In the genomic region with DNA sequence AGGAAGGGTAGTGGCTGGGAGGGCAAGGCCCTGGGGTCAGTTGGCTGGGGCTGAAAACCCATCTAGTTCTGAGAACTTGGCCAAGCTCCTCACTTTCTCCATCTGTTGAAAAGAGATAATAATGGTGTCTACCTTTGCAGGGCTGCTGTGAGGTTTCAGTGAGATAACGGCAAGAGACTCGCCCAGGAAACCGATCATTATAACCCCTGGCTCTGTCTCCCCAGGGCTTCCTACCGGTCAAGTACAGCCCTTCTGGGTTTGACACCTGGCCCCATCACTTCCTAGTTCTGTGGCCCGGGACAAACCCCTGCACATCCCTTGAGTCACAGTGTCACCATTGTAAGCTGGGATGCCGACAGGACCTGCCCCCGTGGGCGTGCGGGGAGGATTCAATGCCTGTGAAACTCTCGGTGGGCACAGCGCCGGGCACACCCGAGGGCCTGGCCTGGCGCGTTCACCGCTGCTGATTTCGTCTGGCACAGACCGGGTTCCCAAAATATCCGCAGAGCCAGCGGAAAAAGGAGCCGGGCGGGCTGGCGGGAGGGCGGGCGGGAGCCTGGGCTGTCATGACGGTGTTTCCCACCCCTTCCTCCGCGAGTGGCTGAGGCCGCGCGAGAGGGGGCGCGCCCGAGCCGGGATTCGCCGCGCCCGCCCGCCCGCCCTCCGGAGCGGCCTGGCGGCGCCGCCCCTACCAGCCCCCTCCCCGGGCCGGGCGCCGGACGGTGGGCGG, we compare ENCODE assay signal across 8 cellular contexts. TPM values are rescaled to one million over a fixed set of nuclear protein-coding genes. Genes with fewer than 3 reads are reported as not detected.
DNase-seq lines count a peak whose midpoint lies in the region; ATAC-seq, FAIRE-seq and TF ChIP-seq lines count a peak whose summit lies in the region.

No MANE protein-coding gene starts in this region.

- H3K79me2 ChIP-seq in keratinocyte (ENCODE audit: control insufficient read depth, insufficient read depth, low read length) = peaks cover 51% of the 10 kb centered on the region

- H3K36me3 ChIP-seq in keratinocyte (ENCODE audit: control insufficient read depth in 2 of 2, extremely low read depth in 1 of 2, insufficient read depth in 2 of 2, low read length in 2 of 2) = peaks cover 14 to 22% of the 10 kb centered on the region in 2 experiments

- dilution Hi-C loops in keratinocyte (cut with MboI; ENCODE audit: extremely low pct_ligation_motif_present, low sequenced_read_pairs) = no loop called here

- ATAC-seq in HG02588 (IDR thresholded peaks at IDR 0.05; ENCODE audit: unreplicated experiment) = peak; percentile 42
- no peak for ATAC-seq in HG02840 (IDR thresholded peaks at IDR 0.05; ENCODE audit: low FRiP score, unreplicated experiment)

- peaks cover 31% of the 10 kb centered on the region for H3K4me1 ChIP-seq in keratinocyte (ENCODE audit: control insufficient read depth, extremely low read depth, insufficient read depth, low read length)

- no peaks in the 10 kb centered on the region for H3K27me3 ChIP-seq in keratinocyte (ENCODE audit: control insufficient read depth, extremely low read depth, insufficient read depth, low read length)

- TF ChIP-seq CTCF in keratinocyte (optimal IDR thresholded peaks at IDR 0.05 in 1 of 3, IDR thresholded peaks at IDR 0.05 in 1 of 3, conservative IDR thresholded peaks at IDR 0.05 in 1 of 3; ENCODE audit: extremely low read depth in 1 of 3, insufficient read depth in 2 of 3, low read length in 3 of 3) = no peak

- H3K4me3 ChIP-seq in GM08714 (ENCODE audit: low read length) (peak overlapping the region; percentile 55; the same call in 1 of the 2 replicates), keratinocyte (ENCODE audit: control insufficient read depth in 2 of 3, extremely low read depth in 1 of 3, insufficient read depth in 2 of 3, low read depth in 1 of 3, low read length in 3 of 3) (peak overlapping the region; percentile 49 to 73 (median 55))

- peak overlapping the region; percentile 55 for H3K27ac ChIP-seq in keratinocyte (ENCODE audit: control insufficient read depth, insufficient read depth, low read length)

- H4K20me1 ChIP-seq in keratinocyte (ENCODE audit: control insufficient read depth, extremely low read depth, insufficient read depth, low read length) = peaks cover 4% of the 10 kb centered on the region

- DNase-seq in NCI-H2171 (lab: John Stamatoyannopoulos, UW) (peak; percentile 58), keratinocyte (ENCODE audit: low read depth, low spot score) (no peak)
- DNase-seq in activated CD4-positive, CD25-positive, alpha-beta regulatory T cell treated with anti-CD3 and anti-CD28 coated beads, Interleukin-2, amount 50 U/mL, for 16 hours (ENCODE audit: low read depth, low spot score) = peak; percentile 50
- DNase-seq in central memory CD4-positive, alpha-beta T cell = peak; percentile 77
- peak; percentile 54 to 75 (median 62) for DNase-seq in stimulated activated CD4-positive, alpha-beta T cell treated with anti-CD3 and anti-CD28 coated beads, Interleukin-12 subunit alpha, Interleukin-12 subunit beta, amount 100 ng/mL, for 48 hours (ENCODE audit: low read depth in 2 of 3, low spot score in 1 of 3)

- H3K9me3 ChIP-seq in keratinocyte (ENCODE audit: control insufficient read depth, low read depth, low read length) = no peaks in the 10 kb centered on the region

- H3K9me1 ChIP-seq in keratinocyte (ENCODE audit: control insufficient read depth, extremely low read depth, insufficient read depth, low read length) = no peaks in the 10 kb centered on the region

- peak overlapping the region; percentile 81 for H3K4me2 ChIP-seq in keratinocyte (ENCODE audit: control insufficient read depth, extremely low read depth, insufficient read depth, low read depth, low read length)

- FAIRE-seq in keratinocyte (lab: Jason Lieb, UNC) = no peak

- peak overlapping the region; percentile 71 for H3K9ac ChIP-seq in keratinocyte (ENCODE audit: control insufficient read depth, extremely low read depth, insufficient read depth, low read length)

- H2AFZ ChIP-seq in keratinocyte (ENCODE audit: control insufficient read depth, low read length) = peak overlapping the region; percentile 90

RNA-seq across cellular contexts. Expression of gene KMT5A, which starts 4.5 kb away (rescaled TPM):
- polyA plus RNA-seq in keratinocyte = 19.4 to 39.2 TPM (median 28.6 TPM) in 3 replicates
- polyA plus RNA-seq in keratinocyte (2011; ENCODE audit: low read depth) = 38.0 TPM
- polyA plus RNA-seq in keratinocyte (2011; cell fraction: cytosol; rRNA removed) = 32.0 and 35.0 TPM in 2 replicates
- 32.9 and 35.2 TPM in 2 replicates for polyA plus RNA-seq in keratinocyte (2011; cell fraction: nucleus; rRNA removed)
- 28.7 and 34.0 TPM in 2 replicates for polyA plus RNA-seq in keratinocyte (2012; ENCODE audit: low replicate concordance)
- polyA minus RNA-seq in keratinocyte = 11.3 to 18.4 TPM (median 18.2 TPM) in 3 replicates
- polyA minus RNA-seq in keratinocyte (2011; cell fraction: cytosol; rRNA and poly(A)+ RNA removed) = 21.7 TPM
- polyA minus RNA-seq in keratinocyte (2011; cell fraction: nucleus; rRNA and poly(A)+ RNA removed) = 10.3 and 15.3 TPM in 2 replicates

RNA-seq across cellular contexts. Expression of gene SBNO1, which starts 23.7 kb away (rescaled TPM):
- polyA plus RNA-seq in keratinocyte = 11.0 to 18.4 TPM (median 12.0 TPM) in 3 replicates
- 40.5 TPM for polyA plus RNA-seq in keratinocyte (2011; ENCODE audit: low read depth)
- 7.3 and 11.4 TPM in 2 replicates for polyA plus RNA-seq in keratinocyte (2011; cell fraction: cytosol; rRNA removed)
- 11.7 and 15.2 TPM in 2 replicates for polyA plus RNA-seq in keratinocyte (2011; cell fraction: nucleus; rRNA removed)
- 19.2 and 21.2 TPM in 2 replicates for polyA plus RNA-seq in keratinocyte (2012; ENCODE audit: low replicate concordance)
- polyA minus RNA-seq in keratinocyte = 9.0 to 42.9 TPM (median 18.4 TPM) in 3 replicates
- 14.4 TPM for polyA minus RNA-seq in keratinocyte (2011; cell fraction: cytosol; rRNA and poly(A)+ RNA removed)
- polyA minus RNA-seq in keratinocyte (2011; cell fraction: nucleus; rRNA and poly(A)+ RNA removed) = 14.5 and 32.3 TPM in 2 replicates

RNA-seq across cellular contexts. Expression of gene RILPL2, which starts 48.1 kb away (rescaled TPM):
- polyA plus RNA-seq in keratinocyte = 2.1 to 3.6 TPM (median 3.2 TPM) in 3 replicates
- polyA plus RNA-seq in keratinocyte (2011; ENCODE audit: low read depth) = 0.79 TPM
- 3.3 TPM in 2 replicates for polyA plus RNA-seq in keratinocyte (2011; cell fraction: cytosol; rRNA removed)
- 2.0 TPM in 2 replicates for polyA plus RNA-seq in keratinocyte (2011; cell fraction: nucleus; rRNA removed)
- 1.4 and 3.8 TPM in 2 replicates for polyA plus RNA-seq in keratinocyte (2012; ENCODE audit: low replicate concordance)
- 1.1 to 1.7 TPM (median 1.3 TPM) in 3 replicates for polyA minus RNA-seq in keratinocyte
- polyA minus RNA-seq in keratinocyte (2011; cell fraction: cytosol; rRNA and poly(A)+ RNA removed) = 1.5 TPM
- polyA minus RNA-seq in keratinocyte (2011; cell fraction: nucleus; rRNA and poly(A)+ RNA removed) = 0.53 and 0.70 TPM in 2 replicates
